Comparison of ENCODE assay signal across 8 cellular contexts in the genomic region with DNA sequence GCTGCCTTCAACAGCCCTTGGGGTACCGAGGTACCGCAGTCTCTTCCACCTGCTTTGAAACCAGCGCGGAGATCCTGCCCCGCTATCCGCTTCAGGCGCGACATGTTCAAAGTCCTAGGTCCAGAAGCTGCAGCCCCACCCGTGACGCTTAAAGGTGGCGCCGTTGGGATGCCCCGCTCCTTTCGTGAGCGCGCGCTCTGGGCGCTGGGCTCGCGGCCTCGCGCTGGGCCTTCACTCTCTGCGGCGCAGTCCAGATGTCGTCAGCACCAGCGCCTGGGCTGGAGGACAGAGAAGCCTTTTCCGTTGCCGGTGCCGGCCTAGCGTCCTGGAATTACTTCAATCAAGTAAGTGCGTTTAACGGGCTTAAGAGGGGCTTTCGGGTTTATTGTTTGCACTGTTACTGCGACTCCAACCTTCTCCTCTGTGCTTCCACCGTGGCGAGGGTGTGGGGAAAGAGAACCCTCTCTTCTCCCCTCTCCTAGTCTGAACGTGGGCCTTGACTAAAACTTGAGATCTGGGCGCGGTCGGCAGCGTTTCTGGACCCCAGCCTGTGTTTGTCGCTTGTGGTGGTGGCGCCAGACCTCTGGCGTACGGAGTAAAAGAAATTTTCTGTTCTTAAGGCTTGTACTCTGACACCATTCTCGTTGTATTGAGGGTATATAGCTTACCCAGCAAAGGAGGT. TPM values are rescaled to one million over a fixed set of nuclear protein-coding genes. Genes with fewer than 3 reads are reported as not detected.
DNase-seq lines count a peak whose midpoint lies in the region; ATAC-seq and TF ChIP-seq lines count a peak whose summit lies in the region.

A gene (minus strand): TSS at position 143 of the 682 bp plus-strand sequence. CDS start 39 bp downstream, at position 104.

- TF ChIP-seq CTCF in AG04450 (IDR thresholded peaks at IDR 0.05; ENCODE audit: low read depth, low read length) = no peak
- no peak for TF ChIP-seq CTCF in activated B cell treated with CpG ODN at 0.5 μM for 24 hours (IDR thresholded peaks at IDR 0.05)

- POLR2A ChIA-PET in AG04450 (lab: Yijun Ruan, JAX) = interaction anchor here (1.1 to 2.3 kb wide), 2 partner anchors 16 to 149 kb away, joined by 3 to 11 read pairs; a partner anchor contains a TSS
- POLR2A ChIA-PET in activated B cell treated with CpG ODN at 0.5 μM for 24 hours (lab: Charles Lee) = interaction anchor here (1.1 to 4.1 kb wide), 4 partner anchors 16 to 876 kb away, joined by 6 to 53 read pairs (median 14); a partner anchor contains a TSS

- H3K36me3 Mint-ChIP-seq in activated B cell treated with CpG ODN at 0.5 μM for 24 hours (ENCODE audit: low read depth) = peaks cover 24% of the 10 kb centered on the region
- H3K36me3 Mint-ChIP-seq in immature natural killer cell = peaks cover 0 to 4% (median 3%) of the 10 kb centered on the region in 3 donors

- H3K27ac Mint-ChIP-seq in activated B cell treated with CpG ODN at 0.5 μM for 24 hours = peak within 1 kb of the TSS; percentile 97
- peak within 1 kb of the TSS; percentile 97 to 100 (median 100) for H3K27ac Mint-ChIP-seq in immature natural killer cell

- peak within 1 kb of the TSS; percentile 99 for H3K4me3 Mint-ChIP-seq in activated B cell treated with CpG ODN at 0.5 μM for 24 hours
- peak within 1 kb of the TSS; percentile 96 to 99 (median 97) for H3K4me3 Mint-ChIP-seq in immature natural killer cell

- H3K4me1 Mint-ChIP-seq in activated B cell treated with CpG ODN at 0.5 μM for 24 hours (peaks cover 73% of the 10 kb centered on the region), immature natural killer cell (peaks cover 67 to 89% of the 10 kb centered on the region in 2 donors)

- H3K4me3 ChIP-seq in AG04450 (ENCODE audit: low read depth, low read length) = peak within 1 kb of the TSS; percentile 96

- ATAC-seq in GM18909 (IDR thresholded peaks at IDR 0.05; ENCODE audit: poor library complexity, unreplicated experiment) (peak; percentile 92), HG03175 (IDR thresholded peaks at IDR 0.05; ENCODE audit: unreplicated experiment) (peak; percentile 80), activated B cell treated with CpG ODN at 0.5 μM for 24 hours (ENCODE audit: low read depth) (peak; percentile 96)

- no peaks in the 10 kb centered on the region for H3K27me3 ChIP-seq in AG04450 (ENCODE audit: control insufficient read depth, insufficient read depth, low read length)

- DNase-seq in AG04450 (ENCODE audit: low read depth, low spot score) (peak; percentile 79), NCI-H226 (peak; percentile 95), activated B cell treated with CpG ODN at 0.5 μM for 24 hours (peak; percentile 98), caudate nucleus (lab: John Stamatoyannopoulos, UW) (peak; percentile 49 to 98 (median 92)), immature natural killer cell (peak; percentile 96 to 97 (median 96)), smooth muscle cell of the brain vasculature (ENCODE audit: low read depth, low spot score) (peak; percentile 92)

- H3K27ac ChIP-seq in AG04450 (ENCODE audit: low read depth, low read length) (peak within 1 kb of the TSS; percentile 83), caudate nucleus (ENCODE audit: low read depth, low read length) (peak within 1 kb of the TSS; percentile 89)

- intact Hi-C loops in activated B cell treated with CpG ODN at 0.5 μM for 24 hours (cut with micrococcal nuclease) = loop anchor here (1.0 kb wide), 4 partner anchors 16 to 876 kb away; a partner anchor contains a TSS

- no peaks in the 10 kb centered on the region for H3K9me3 ChIP-seq in AG04450 (ENCODE audit: control insufficient read depth, insufficient read depth, low read length)

- H3K27me3 Mint-ChIP-seq in activated B cell treated with CpG ODN at 0.5 μM for 24 hours = no peaks in the 10 kb centered on the region
- H3K27me3 Mint-ChIP-seq in immature natural killer cell (ENCODE audit: low read depth in 3 of 3) = peaks cover 3 to 13% (median 10%) of the 10 kb centered on the region in 3 donors

- CTCF ChIA-PET in AG04450 (lab: Charles Lee) (interaction anchor here (0.5 kb wide), 1 partner anchor 15 kb away, joined by 3 read pairs; no protein-coding TSS in a partner anchor), activated B cell treated with CpG ODN at 0.5 μM for 24 hours (lab: Charles Lee) (interaction anchor here (0.9 to 1.2 kb wide), 2 partner anchors 10 to 876 kb away, joined by 3 to 4 read pairs; no protein-coding TSS in a partner anchor)

- H3K9me3 Mint-ChIP-seq in activated B cell treated with CpG ODN at 0.5 μM for 24 hours (no peaks in the 10 kb centered on the region), immature natural killer cell (no peaks in the 10 kb centered on the region)

RNA-seq across cellular contexts. Expression of the gene that starts here (rescaled TPM):
- polyA plus RNA-seq in AG04450 (2011; rRNA removed) (13.9 and 20.6 TPM in 2 replicates), immature natural killer cell (1 to 10 TPM; 5.4 to 8.7 (median 6.0) TPM)
- 6.6 and 10.0 TPM in 2 replicates for polyA minus RNA-seq in AG04450 (2011; rRNA and poly(A)+ RNA removed)
- total RNA-seq in activated B cell treated with CpG ODN at 0.5 μM for 24 hours = 15.8 and 16.7 TPM in 2 replicates

Comparison
In these comparisons a context has a peak if more than half of its experiments do, and no peak if none do; other contexts are left out.
1. Peak in every context shown above with its lines: DNase-seq, ATAC-seq, H3K4me3 ChIP-seq and H3K27ac ChIP-seq.